In the genomic region with DNA sequence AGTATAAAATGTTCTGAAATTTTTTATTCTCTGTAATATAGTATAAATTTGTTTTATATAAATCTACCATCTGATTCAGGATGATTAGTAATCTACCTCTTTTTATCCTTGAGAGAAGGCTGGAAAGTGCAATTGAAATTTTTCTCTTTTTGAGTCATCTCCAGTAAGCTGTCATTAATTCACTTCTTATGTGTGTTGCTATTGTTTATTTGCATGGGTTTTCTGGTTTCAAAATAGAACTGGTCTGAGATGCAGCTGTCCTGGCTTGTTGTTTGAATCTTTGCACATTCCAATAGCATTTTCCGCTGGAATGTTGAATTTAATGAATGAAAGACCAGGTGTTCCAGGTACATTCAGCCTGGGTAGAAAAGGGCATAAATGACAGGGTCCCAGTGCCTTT, we compare ENCODE assay signal across 15 cellular contexts.
"Had no signal": no experiment of that assay in that cellular context is flagged by ENCODE, and none has a peak within 500 bp of the region (broad histone marks: within the 10 kb centered on the region; RNA-seq: fewer than 3 reads in every experiment).

No MANE protein-coding gene starts in this region.

- H3K4me1 ChIP-seq: ascending aorta, right atrium auricular region, transverse colon had no signal

- DNase-seq: activated CD4-positive, alpha-beta T cell treated with anti-CD3 and anti-CD28 coated beads, Interleukin-2, amount 50 U/mL, for 48 hours; activated CD4-positive, CD25-positive, alpha-beta regulatory T cell treated with anti-CD3 and anti-CD28 coated beads, Interleukin-2, amount 50 U/mL, for 72 hours; activated naive CD4-positive, alpha-beta T cell treated with anti-CD3 and anti-CD28 coated beads, Interleukin-2, amount 10 ng/mL, durations not matched to agents 7 days and 5 days; erythroblast; hippocampal formation; kidney glomerular epithelial cell; left ventricle myocardium superior; mesenchymal stem cell; stimulated activated naive CD8-positive, alpha-beta T cell treated with anti-CD3 and anti-CD28 coated beads, Interleukin-15, Interleukin-2, amounts not matched to agents 100 U/mL and 50 U/mL, for 24 hours; T-helper 9 cell; transverse colon had no signal

- H3K27ac Mint-ChIP-seq: activated naive CD4-positive, alpha-beta T cell treated with anti-CD3 and anti-CD28 coated beads, Interleukin-2, amount 10 ng/mL, durations not matched to agents 7 days and 5 days; natural killer cell treated with Interleukin-12 subunit alpha and Interleukin-12 subunit beta and Interleukin-15 and Interleukin-18, amount 100 ng/mL, for 72 hours had no signal

- H3K36me3 Mint-ChIP-seq: natural killer cell treated with Interleukin-12 subunit alpha and Interleukin-12 subunit beta and Interleukin-15 and Interleukin-18, amount 100 ng/mL, for 72 hours had no signal

- ATAC-seq: left ventricle myocardium superior; natural killer cell treated with Interleukin-12 subunit alpha and Interleukin-12 subunit beta and Interleukin-15 and Interleukin-18, amount 100 ng/mL, for 72 hours; stimulated activated naive CD8-positive, alpha-beta T cell treated with anti-CD3 and anti-CD28 coated beads, Interleukin-15, Interleukin-2, amounts not matched to agents 100 U/mL and 50 U/mL, for 24 hours had no signal

- H3K27ac ChIP-seq: ascending aorta, right atrium auricular region, skin epidermis, transverse colon had no signal

- H3K36me3 ChIP-seq: ascending aorta, right atrium auricular region, transverse colon had no signal

- H3K4me1 Mint-ChIP-seq: activated naive CD4-positive, alpha-beta T cell treated with anti-CD3 and anti-CD28 coated beads, Interleukin-2, amount 10 ng/mL, durations not matched to agents 7 days and 5 days had no signal

- H3K27me3 ChIP-seq: ascending aorta, right atrium auricular region, transverse colon had no signal

- H3K4me3 ChIP-seq: ascending aorta, right atrium auricular region, skin epidermis, transverse colon had no signal

- H3K27me3 Mint-ChIP-seq: activated naive CD4-positive, alpha-beta T cell treated with anti-CD3 and anti-CD28 coated beads, Interleukin-2, amount 10 ng/mL, durations not matched to agents 7 days and 5 days; natural killer cell treated with Interleukin-12 subunit alpha and Interleukin-12 subunit beta and Interleukin-15 and Interleukin-18, amount 100 ng/mL, for 72 hours had no signal

- H3K9me3 ChIP-seq: ascending aorta, right atrium auricular region, transverse colon had no signal

- H3K4me3 Mint-ChIP-seq: activated naive CD4-positive, alpha-beta T cell treated with anti-CD3 and anti-CD28 coated beads, Interleukin-2, amount 10 ng/mL, durations not matched to agents 7 days and 5 days; natural killer cell treated with Interleukin-12 subunit alpha and Interleukin-12 subunit beta and Interleukin-15 and Interleukin-18, amount 100 ng/mL, for 72 hours had no signal

- H3K9me3 Mint-ChIP-seq: natural killer cell treated with Interleukin-12 subunit alpha and Interleukin-12 subunit beta and Interleukin-15 and Interleukin-18, amount 100 ng/mL, for 72 hours had no signal
